ENCODE assay signal across 3 cellular contexts in the genomic region with DNA sequence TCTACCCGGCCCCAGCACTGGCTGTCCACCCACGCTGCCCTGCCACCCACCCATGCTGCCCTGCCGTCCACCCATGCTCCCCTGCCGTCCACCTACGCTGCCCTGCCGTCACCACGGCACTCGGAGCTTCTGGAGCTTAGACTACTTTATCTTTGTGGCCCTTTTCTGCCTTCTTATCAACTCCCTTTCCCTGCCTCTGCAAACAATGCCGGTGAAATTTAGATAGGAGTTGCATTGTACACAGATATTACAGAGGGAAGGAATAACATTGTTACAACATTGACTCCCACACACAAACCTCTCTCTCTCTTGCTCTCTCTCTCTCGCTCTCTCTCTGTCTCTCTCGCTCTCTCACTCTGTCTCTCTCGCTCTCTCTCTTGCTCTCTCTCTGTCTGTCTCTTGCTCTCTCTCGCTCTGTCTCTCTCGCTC.
TF ChIP-seq lines count a peak whose summit lies in the region.

No MANE protein-coding gene starts in this region.

TF ChIP-seq in SK-N-SH, 30 proteins besides CTCF, POLR2A, EP300 and RAD21:
- TF ChIP-seq MXI1 (IDR thresholded peaks at IDR 0.05; ENCODE audit: low read depth, low read length), result no peak
- TF ChIP-seq TCF12 (IDR thresholded peaks at IDR 0.05), result no peak
- TF ChIP-seq, protein P1, sequence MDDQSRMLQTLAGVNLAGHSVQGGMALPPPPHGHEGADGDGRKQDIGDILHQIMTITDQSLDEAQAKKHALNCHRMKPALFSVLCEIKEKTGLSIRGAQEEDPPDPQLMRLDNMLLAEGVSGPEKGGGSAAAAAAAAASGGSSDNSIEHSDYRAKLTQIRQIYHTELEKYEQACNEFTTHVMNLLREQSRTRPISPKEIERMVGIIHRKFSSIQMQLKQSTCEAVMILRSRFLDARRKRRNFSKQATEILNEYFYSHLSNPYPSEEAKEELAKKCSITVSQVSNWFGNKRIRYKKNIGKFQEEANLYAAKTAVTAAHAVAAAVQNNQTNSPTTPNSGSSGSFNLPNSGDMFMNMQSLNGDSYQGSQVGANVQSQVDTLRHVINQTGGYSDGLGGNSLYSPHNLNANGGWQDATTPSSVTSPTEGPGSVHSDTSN (IDR thresholded peaks at IDR 0.05), result no peak
- TF ChIP-seq ZBTB33 (IDR thresholded peaks at IDR 0.05; ENCODE audit: borderline replicate concordance, low read depth), result no peak
- TF ChIP-seq USF1 (IDR thresholded peaks at IDR 0.05; ENCODE audit: borderline replicate concordance, low read depth), result no peak
- no peak for TF ChIP-seq CHD2 (IDR thresholded peaks at IDR 0.05; ENCODE audit: low read length, partially characterized antibody)
- no peak for TF ChIP-seq POLR2AphosphoS5 (IDR thresholded peaks at IDR 0.05; ENCODE audit: low read depth, low read length)
- TF ChIP-seq FOSL2 (IDR thresholded peaks at IDR 0.05; ENCODE audit: borderline replicate concordance, low read depth), result no peak
- no peak for TF ChIP-seq SMC3 (IDR thresholded peaks at IDR 0.05; ENCODE audit: low read depth, low read length)
- no peak for TF ChIP-seq IRF3 (IDR thresholded peaks at IDR 0.05; ENCODE audit: low read depth, low read length)
- no peak for TF ChIP-seq GABPA (IDR thresholded peaks at IDR 0.05; ENCODE audit: low read depth)
- no peak for TF ChIP-seq NRF1 (IDR thresholded peaks at IDR 0.05; ENCODE audit: low read depth, low read length)

TF ChIP-seq in SK-N-SH treated with all-trans-retinoic acid at 6 μM for 48 hours, 23 proteins besides CTCF, POLR2A, EP300 and RAD21:
- TF ChIP-seq ESRRG (CRISPR knock-in tag; IDR thresholded peaks at IDR 0.05), result no peak
- TF ChIP-seq ARNTL (CRISPR knock-in tag; IDR thresholded peaks at IDR 0.05; ENCODE audit: borderline replicate concordance, low read depth), result no peak
- no peak for TF ChIP-seq GLIS3 (CRISPR knock-in tag; IDR thresholded peaks at IDR 0.05)
- TF ChIP-seq ZNF70 (CRISPR knock-in tag; IDR thresholded peaks at IDR 0.05), result no peak
- no peak for TF ChIP-seq ISL1 (CRISPR knock-in tag; IDR thresholded peaks at IDR 0.05)
- no peak for TF ChIP-seq OSR1 (CRISPR knock-in tag; IDR thresholded peaks at IDR 0.05)
- TF ChIP-seq ZNF8 (CRISPR knock-in tag; IDR thresholded peaks at IDR 0.05), result no peak
- TF ChIP-seq ZFP30 (CRISPR knock-in tag; IDR thresholded peaks at IDR 0.05), result no peak
- TF ChIP-seq TSHZ2 (CRISPR knock-in tag; IDR thresholded peaks at IDR 0.05), result no peak
- no peak for TF ChIP-seq TOX (CRISPR knock-in tag; IDR thresholded peaks at IDR 0.05; ENCODE audit: borderline replicate concordance)
- no peak for TF ChIP-seq ZC3H10 (CRISPR knock-in tag; IDR thresholded peaks at IDR 0.05)
- no peak for TF ChIP-seq CREB5 (CRISPR knock-in tag; IDR thresholded peaks at IDR 0.05; ENCODE audit: low read depth)
- TF ChIP-seq CSDC2 (CRISPR knock-in tag; IDR thresholded peaks at IDR 0.05), result no peak
- TF ChIP-seq ZFP3 (CRISPR knock-in tag; IDR thresholded peaks at IDR 0.05), result no peak
- TF ChIP-seq TCF4 (CRISPR knock-in tag; IDR thresholded peaks at IDR 0.05; ENCODE audit: borderline replicate concordance), result no peak
- TF ChIP-seq SNAI2 (CRISPR knock-in tag; IDR thresholded peaks at IDR 0.05), result no peak
- TF ChIP-seq, protein P2, sequence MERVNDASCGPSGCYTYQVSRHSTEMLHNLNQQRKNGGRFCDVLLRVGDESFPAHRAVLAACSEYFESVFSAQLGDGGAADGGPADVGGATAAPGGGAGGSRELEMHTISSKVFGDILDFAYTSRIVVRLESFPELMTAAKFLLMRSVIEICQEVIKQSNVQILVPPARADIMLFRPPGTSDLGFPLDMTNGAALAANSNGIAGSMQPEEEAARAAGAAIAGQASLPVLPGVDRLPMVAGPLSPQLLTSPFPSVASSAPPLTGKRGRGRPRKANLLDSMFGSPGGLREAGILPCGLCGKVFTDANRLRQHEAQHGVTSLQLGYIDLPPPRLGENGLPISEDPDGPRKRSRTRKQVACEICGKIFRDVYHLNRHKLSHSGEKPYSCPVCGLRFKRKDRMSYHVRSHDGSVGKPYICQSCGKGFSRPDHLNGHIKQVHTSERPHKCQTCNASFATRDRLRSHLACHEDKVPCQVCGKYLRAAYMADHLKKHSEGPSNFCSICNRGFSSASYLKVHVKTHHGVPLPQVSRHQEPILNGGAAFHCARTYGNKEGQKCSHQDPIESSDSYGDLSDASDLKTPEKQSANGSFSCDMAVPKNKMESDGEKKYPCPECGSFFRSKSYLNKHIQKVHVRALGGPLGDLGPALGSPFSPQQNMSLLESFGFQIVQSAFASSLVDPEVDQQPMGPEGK (CRISPR knock-in tag; IDR thresholded peaks at IDR 0.05; ENCODE audit: borderline replicate concordance), result no peak
- TF ChIP-seq CSRNP3 (CRISPR knock-in tag; IDR thresholded peaks at IDR 0.05), result no peak
- no peak for TF ChIP-seq RARB (CRISPR knock-in tag; IDR thresholded peaks at IDR 0.05)

TF ChIP-seq in GM12878, 131 proteins besides CTCF, POLR2A, EP300 and RAD21:
- no peak for TF ChIP-seq RAD51 (IDR thresholded peaks at IDR 0.05)
- TF ChIP-seq, protein P3, sequence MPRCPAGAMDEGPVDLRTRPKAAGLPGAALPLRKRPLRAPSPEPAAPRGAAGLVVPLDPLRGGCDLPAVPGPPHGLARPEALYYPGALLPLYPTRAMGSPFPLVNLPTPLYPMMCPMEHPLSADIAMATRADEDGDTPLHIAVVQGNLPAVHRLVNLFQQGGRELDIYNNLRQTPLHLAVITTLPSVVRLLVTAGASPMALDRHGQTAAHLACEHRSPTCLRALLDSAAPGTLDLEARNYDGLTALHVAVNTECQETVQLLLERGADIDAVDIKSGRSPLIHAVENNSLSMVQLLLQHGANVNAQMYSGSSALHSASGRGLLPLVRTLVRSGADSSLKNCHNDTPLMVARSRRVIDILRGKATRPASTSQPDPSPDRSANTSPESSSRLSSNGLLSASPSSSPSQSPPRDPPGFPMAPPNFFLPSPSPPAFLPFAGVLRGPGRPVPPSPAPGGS (IDR thresholded peaks at IDR 0.05; ENCODE audit: borderline replicate concordance, insufficient read depth, low read depth, low read length, poor library complexity, severe bottlenecking), result peak; percentile 27
TF ChIP-seq in GM12878: peak in this region for 1.
